In the genomic region with DNA sequence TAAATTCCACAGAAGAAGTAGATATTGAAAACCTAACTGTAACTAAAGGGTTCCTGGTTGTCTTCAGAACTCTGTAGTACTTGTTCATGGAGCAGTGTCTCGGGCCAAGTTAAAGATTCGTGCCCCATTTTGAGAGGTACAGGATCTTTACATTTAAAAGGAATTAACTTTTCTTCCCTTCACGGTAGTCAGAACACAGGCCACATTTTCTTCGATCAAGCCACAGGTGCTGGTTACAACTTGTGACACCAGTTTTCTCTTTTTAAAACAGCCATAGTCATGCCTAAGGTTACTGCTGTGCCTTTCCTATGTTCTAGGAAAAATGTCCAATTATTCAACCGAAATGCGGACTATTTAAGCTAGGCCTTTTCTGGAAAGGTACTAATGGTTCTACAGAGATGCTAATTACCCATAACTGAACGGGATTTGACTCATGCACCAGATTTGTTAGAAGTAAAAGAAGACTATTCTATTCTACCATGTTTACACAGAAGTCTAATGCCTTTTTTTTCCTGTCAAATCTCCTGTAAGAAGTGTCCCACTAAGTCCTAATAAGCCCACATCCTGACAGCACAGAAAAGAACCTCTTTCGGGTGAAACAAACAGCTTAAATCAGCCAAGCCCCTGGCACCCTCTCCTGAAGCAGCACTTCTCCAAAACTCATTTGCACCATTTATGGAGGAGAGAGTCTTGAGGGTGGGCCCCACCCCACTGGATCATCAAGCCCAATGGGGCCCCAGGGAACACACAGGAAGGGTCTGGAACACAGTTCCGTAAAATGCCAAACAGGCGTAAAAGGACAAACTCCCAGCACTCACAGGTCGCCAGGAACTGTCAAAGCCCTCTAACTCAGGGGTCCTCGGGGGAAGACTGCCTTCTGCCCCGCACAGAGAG, we compare ENCODE assay signal across 8 cellular contexts. TPM values are rescaled to one million over a fixed set of nuclear protein-coding genes. Genes with fewer than 3 reads are reported as not detected.
A peak's percentile ranks its signal among the peaks of the same experiment; 100 is the strongest.
DNase-seq lines count a peak whose midpoint lies in the region; ATAC-seq, FAIRE-seq and TF ChIP-seq lines count a peak whose summit lies in the region.

No MANE protein-coding gene starts in this region.

- POLR2A ChIA-PET in GM12878 (lab: Charles Lee): interaction anchor here (0.5 kb wide), 1 partner anchor 32 kb away, joined by 3 read pairs; no protein-coding TSS in a partner anchor

- 0 out of 2 replicates have a peak overlapping the region, but pooled peaks have one; percentile 4 for H3K9ac ChIP-seq in GM12878 (ENCODE audit: control insufficient read depth, insufficient read depth, low read length)

- H3K4me3 Mint-ChIP-seq in activated T-cell treated with anti-CD3 and anti-CD28 coated beads, Interleukin-2, amount 50 U/mL, for 72 hours: peak overlapping the region; percentile 95 to 98

- peak overlapping the region; percentile 80 for H3K27ac Mint-ChIP-seq in activated T-cell treated with anti-CD3 and anti-CD28 coated beads, Interleukin-2, amount 50 U/mL, for 72 hours

- peaks cover 0 to 2% of the 10 kb centered on the region in 2 experiments; a peak in 2 of 4 replicates for H3K27me3 ChIP-seq in GM12878 (replicated peaks in 1 of 2; ENCODE audit: control insufficient read depth in 2 of 2, insufficient read depth in 2 of 2, low read length in 1 of 2)
- no peaks in the 10 kb centered on the region for H3K27me3 ChIP-seq in lung (ENCODE audit: control insufficient read depth, insufficient read depth)
- no peaks in the 10 kb centered on the region for H3K27me3 ChIP-seq in upper lobe of right lung

- intact Hi-C loops in GM12878 (cut with micrococcal nuclease; ENCODE audit: unreplicated experiment): no loop called here
- intact Hi-C loops in upper lobe of right lung (cut with DNase I): loop anchor here (10.0 kb wide), 1 partner anchor 84 kb away; no protein-coding TSS in a partner anchor

- CTCF ChIA-PET in GM12878 (lab: Yijun Ruan, JAX): interaction anchor here (1.2 to 2.5 kb wide), 3 partner anchors 10 to 245 kb away, joined by 3 to 8 read pairs (median 5); no protein-coding TSS in a partner anchor

- no peaks in the 10 kb centered on the region for H3K36me3 ChIP-seq in GM12878 (ENCODE audit: control insufficient read depth in 2 of 2, insufficient read depth in 2 of 2, low read length in 1 of 2)
- no peaks in the 10 kb centered on the region for H3K36me3 ChIP-seq in lung (ENCODE audit: control insufficient read depth in 2 of 2, insufficient read depth in 2 of 2, low read length in 2 of 2)
- no peaks in the 10 kb centered on the region for H3K36me3 ChIP-seq in upper lobe of right lung

- in situ Hi-C loops in GM12878 (cut with MboI): no loop called here

- no peak for TF ChIP-seq CTCF in GM12878 (IDR thresholded peaks at IDR 0.05 in 2 of 3, conservative IDR thresholded peaks at IDR 0.05 in 1 of 3; ENCODE audit: control insufficient read depth in 2 of 3, extremely low read depth in 1 of 3, insufficient read depth in 1 of 3, low read depth in 3 of 3, low read length in 3 of 3)
- TF ChIP-seq CTCF in lung (IDR thresholded peaks at IDR 0.05; ENCODE audit: control extremely low read depth, extremely low read depth): no peak
- no peak for TF ChIP-seq CTCF in upper lobe of right lung (IDR thresholded peaks at IDR 0.05)

- BruUV-seq in GM12878 (replicated peaks; lab: Mats Ljungman, UMichigan): TSS peak; percentile 53

- H4K20me1 ChIP-seq in GM12878 (ENCODE audit: control insufficient read depth, insufficient read depth): no peaks in the 10 kb centered on the region

- DNase-seq in activated T-cell treated with anti-CD3 and anti-CD28 coated beads, Interleukin-2, amount 50 U/mL, for 72 hours: no peak
- no peak for DNase-seq in activated T-cell treated with anti-CD3 and anti-CD28 coated beads for 4 hours
- no peak for DNase-seq in GM12878 (ENCODE audit: low read depth, low spot score)
- no peak for DNase-seq in lung (ENCODE audit: low spot score)
- DNase-seq in upper lobe of right lung: no peak
- DNase-seq in DMS114 treated with DMSO at 0.1 percent for 48 hours (lab: John Stamatoyannopoulos, UW; ENCODE audit: unreplicated experiment): no peak

- H3K4me3 ChIP-seq in GM12878: peak overlapping the region; percentile 67
- H3K4me3 ChIP-seq in lung: peak overlapping the region; percentile 56
- peak overlapping the region; percentile 83 for H3K4me3 ChIP-seq in upper lobe of right lung

- ATAC-seq in activated T-cell treated with anti-CD3 and anti-CD28 coated beads, Interleukin-2, amount 50 U/mL, for 72 hours (replicated peaks in 1 of 2): no peak
- no peak for ATAC-seq in GM12878
- ATAC-seq in lung (ENCODE audit: insufficient read depth, low FRiP score): no peak
- ATAC-seq in upper lobe of right lung: no peak
- no peak for ATAC-seq in GM19455 (IDR thresholded peaks at IDR 0.05; ENCODE audit: unreplicated experiment)
- no peak for ATAC-seq in GM21423 (IDR thresholded peaks at IDR 0.05; ENCODE audit: unreplicated experiment)

- H3K9me3 ChIP-seq in GM12878 (replicated peaks; ENCODE audit: control insufficient read depth, insufficient read depth, low read length) (no peaks in the 10 kb centered on the region), lung (ENCODE audit: control insufficient read depth in 2 of 2, insufficient read depth in 1 of 2, low read length in 1 of 2) (no peaks in the 10 kb centered on the region), upper lobe of right lung (no peaks in the 10 kb centered on the region)

- no peaks in the 10 kb centered on the region for H3K9me3 Mint-ChIP-seq in activated T-cell treated with anti-CD3 and anti-CD28 coated beads, Interleukin-2, amount 50 U/mL, for 72 hours

- no peak overlapping the region; the same call in 1 of the 2 replicates for H2AFZ ChIP-seq in GM12878 (ENCODE audit: control insufficient read depth, low read depth, low read length)

- H3K4me1 Mint-ChIP-seq in activated T-cell treated with anti-CD3 and anti-CD28 coated beads, Interleukin-2, amount 50 U/mL, for 72 hours (ENCODE audit: low read depth): peaks cover 87% of the 10 kb centered on the region

- WGBS in GM12878 (ENCODE audit: insufficient coverage, insufficient replicate concordance, low lambda C conversion rate, missing lambda C conversion rate): 57% methylated on average over 13 of the region's 13 CpGs
- WGBS in lung, 2 donors: 30 to 31% methylated on average over 13 of the region's 13 CpGs

- H3K4me1 ChIP-seq in GM12878 (ENCODE audit: control insufficient read depth, insufficient read depth, low read length) (peaks cover 4% of the 10 kb centered on the region; the same call in 1 of the 2 replicates), lung (ENCODE audit: control insufficient read depth in 2 of 2, insufficient read depth in 2 of 2, low read length in 2 of 2) (peaks cover 8 to 33% of the 10 kb centered on the region in 2 donors), upper lobe of right lung (peaks cover 48% of the 10 kb centered on the region)

- H3K27ac ChIP-seq in GM12878 (ENCODE audit: control insufficient read depth, insufficient read depth) (no peak overlapping the region), lung (ENCODE audit: low read depth in 1 of 2, low read length in 1 of 2) (peak overlapping the region; percentile 85 to 90), upper lobe of right lung (peak overlapping the region; percentile 90)

- TF ChIP-seq EP300 in GM12878 (IDR thresholded peaks at IDR 0.05; ENCODE audit: borderline replicate concordance in 1 of 2, control insufficient read depth in 1 of 2, low read depth in 2 of 2, low read length in 2 of 2): no peak

- peaks cover 9% of the 10 kb centered on the region for H3K79me2 ChIP-seq in GM12878 (ENCODE audit: control insufficient read depth, insufficient read depth, low read length)

- no peak for FAIRE-seq in GM12878 (lab: Jason Lieb, UNC)

- peak overlapping the region; percentile 68 for H3K4me2 ChIP-seq in GM12878 (ENCODE audit: control insufficient read depth, insufficient read depth)

- H3K36me3 Mint-ChIP-seq in activated T-cell treated with anti-CD3 and anti-CD28 coated beads, Interleukin-2, amount 50 U/mL, for 72 hours (ENCODE audit: insufficient read depth in 2 of 2): peaks cover 5 to 6% of the 10 kb centered on the region in 2 donors

- peaks cover 40% of the 10 kb centered on the region for H3K27me3 Mint-ChIP-seq in activated T-cell treated with anti-CD3 and anti-CD28 coated beads, Interleukin-2, amount 50 U/mL, for 72 hours (ENCODE audit: low read depth)

- no peak for TF ChIP-seq RAD21 in GM12878 (IDR thresholded peaks at IDR 0.05; ENCODE audit: insufficient read depth, low read depth, low read length)

- SMC1A ChIA-PET in GM12878 (lab: Charles Lee; ENCODE audit: uncharacterized antibody, unreplicated experiment): interaction anchor here (2.1 kb wide), 1 partner anchor 9 kb away, joined by 5 read pairs; no protein-coding TSS in a partner anchor

- TF ChIP-seq POLR2A in GM12878 (IDR thresholded peaks at IDR 0.05; ENCODE audit: low read depth, low read length): no peak

- RAD21 ChIA-PET in GM12878 (lab: Charles Lee; ENCODE audit: unreplicated experiment): no interaction called here

TF ChIP-seq in GM12878, 131 proteins besides CTCF, POLR2A, EP300 and RAD21 (continues in another document):
- TF ChIP-seq CBFB (IDR thresholded peaks at IDR 0.05; ENCODE audit: low read depth): no peak
- TF ChIP-seq GABPA (IDR thresholded peaks at IDR 0.05; ENCODE audit: low read depth): no peak
- no peak for TF ChIP-seq SIN3A (IDR thresholded peaks at IDR 0.05; ENCODE audit: low read depth, low read length)
- no peak for TF ChIP-seq SRF (IDR thresholded peaks at IDR 0.05; ENCODE audit: low read depth in 2 of 2, low read length in 2 of 2)

RNA-seq across cellular contexts. Expression of a gene that starts 1.9 kb away (rescaled TPM):
- total RNA-seq in activated T-cell treated with anti-CD3 and anti-CD28 coated beads, Interleukin-2, amount 50 U/mL, for 72 hours: 10 to 100 TPM; 21.6 to 44.8 TPM
- total RNA-seq in GM12878 (2013; cell fraction: nucleolus; rRNA removed): 4.9 and 5.9 TPM in 2 replicates
- total RNA-seq in GM12878 (2014; rRNA removed) (10.5 and 11.8 TPM in 2 replicates), GM12878 (2014; rRNA removed; fragmentation: Illumina TruSeq; extraction: Trizol) (5.8 and 6.5 TPM in 2 replicates), GM12878 (2021) (11.2 and 12.5 TPM in 2 replicates), lung (10 to 100 TPM; 59.3 to 97.4 TPM), upper lobe of right lung (56.2 TPM)
- 12.4 TPM for polyA plus RNA-seq in GM12878 (2011; ENCODE audit: low read depth)
- polyA plus RNA-seq in GM12878 (2011; rRNA removed) (12.3 and 16.4 TPM in 2 replicates), GM12878 (2014; fragmentation: Illumina TruSeq; extraction: Trizol) (11.4 and 15.6 TPM in 2 replicates), GM12878 (2014; fragmentation: Nextera tagmentation; extraction: Ambion mirVana) (1 to 10 TPM in 1 of 2 experiments, under 1 TPM in 1; 0.84 to 2.5 TPM), GM12878 (2014; rRNA removed) (7.2 and 9.7 TPM in 2 replicates), GM12878 (2016; fragmentation: Nextera tagmentation; extraction: Ambion mirVana) (1 to 10 TPM; 4.5 to 5.2 TPM), lung (10 to 100 TPM; 21.9 to 25.1 TPM)
- 17.1 and 18.0 TPM in 2 replicates for polyA plus RNA-seq in GM12878 (2011; cell fraction: cytosol; rRNA removed)
- polyA plus RNA-seq in GM12878 (2011; cell fraction: nucleus; rRNA removed): 52.5 and 61.5 TPM in 2 replicates
- polyA plus RNA-seq in GM12878 (2012): 8.3 and 10.2 TPM in 2 replicates
- 44.8 and 51.0 TPM in 2 replicates for polyA minus RNA-seq in GM12878 (2011; rRNA and poly(A)+ RNA removed)
- 13.2 and 15.9 TPM in 2 replicates for polyA minus RNA-seq in GM12878 (2011; cell fraction: cytosol; rRNA and poly(A)+ RNA removed)
- 33.5 and 46.4 TPM in 2 replicates for polyA minus RNA-seq in GM12878 (2011; cell fraction: nucleus; rRNA and poly(A)+ RNA removed)
